Comparison of ENCODE assay signal across 10 cellular contexts in the genomic region with DNA sequence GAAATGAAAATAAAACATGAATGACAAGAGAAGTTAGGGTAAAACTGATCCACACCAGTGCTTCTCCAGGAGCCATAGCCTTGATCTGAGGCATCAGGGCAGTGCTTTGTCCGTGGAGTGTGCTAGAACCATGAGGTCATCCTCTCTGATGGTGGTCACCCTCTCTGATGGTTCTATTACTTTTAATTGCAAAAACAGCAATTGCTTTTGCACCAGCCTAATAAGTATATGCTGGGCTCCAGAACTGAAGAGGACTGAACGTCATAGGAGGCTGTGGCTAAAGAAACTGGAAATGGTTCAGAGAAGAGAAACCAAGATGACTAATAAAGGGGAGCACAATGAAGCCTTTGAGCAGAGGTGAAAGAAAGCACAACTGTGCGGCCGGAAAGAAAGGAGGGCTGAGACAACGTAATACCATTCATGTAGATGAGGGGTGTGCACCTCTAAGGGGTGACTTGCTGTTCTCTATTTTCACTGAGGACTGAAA. TPM values are rescaled to one million over a fixed set of nuclear protein-coding genes. Genes with fewer than 3 reads are reported as not detected.
DNase-seq lines count a peak whose midpoint lies in the region; ATAC-seq, FAIRE-seq and TF ChIP-seq lines count a peak whose summit lies in the region.
"Had no signal": no experiment of that assay in that cellular context is flagged by ENCODE, and none has a peak within 500 bp of the region (broad histone marks: within the 10 kb centered on the region; RNA-seq: fewer than 3 reads in every experiment).

No MANE protein-coding gene starts in this region.

- H3K36me3 Mint-ChIP-seq in activated CD4-positive, alpha-beta memory T cell treated with anti-CD3 and anti-CD28 coated beads for 36 hours: no peaks in the 10 kb centered on the region
- no peaks in the 10 kb centered on the region for H3K36me3 Mint-ChIP-seq in mesothelial cell of epicardium

- H3K4me3 Mint-ChIP-seq in activated CD4-positive, alpha-beta memory T cell treated with anti-CD3 and anti-CD28 coated beads for 36 hours: no peak overlapping the region
- H3K4me3 Mint-ChIP-seq in mesothelial cell of epicardium: no peak overlapping the region

- peak overlapping the region; percentile 51 for H3K27ac Mint-ChIP-seq in activated CD4-positive, alpha-beta memory T cell treated with anti-CD3 and anti-CD28 coated beads for 36 hours
- H3K27ac Mint-ChIP-seq in mesothelial cell of epicardium: no peak overlapping the region

- FAIRE-seq in frontal cortex (lab: Jason Lieb, UNC): no peak

- H3K4me1 Mint-ChIP-seq in activated CD4-positive, alpha-beta memory T cell treated with anti-CD3 and anti-CD28 coated beads for 36 hours (ENCODE audit: low read depth): peaks cover 19% of the 10 kb centered on the region
- H3K4me1 Mint-ChIP-seq in mesothelial cell of epicardium: peaks cover 18% of the 10 kb centered on the region

- intact Hi-C loops in activated CD4-positive, alpha-beta memory T cell treated with anti-CD3 and anti-CD28 coated beads for 36 hours (cut with micrococcal nuclease): loop anchor here (1.0 to 5.0 kb wide), 5 partner anchors 8 to 420 kb away; no protein-coding TSS in a partner anchor

- no peaks in the 10 kb centered on the region for H3K9me3 Mint-ChIP-seq in activated CD4-positive, alpha-beta memory T cell treated with anti-CD3 and anti-CD28 coated beads for 36 hours
- H3K9me3 Mint-ChIP-seq in mesothelial cell of epicardium: no peaks in the 10 kb centered on the region

- peak; percentile 57 for DNase-seq in AG20443 (ENCODE audit: low spot score)
- peak; percentile 84 for DNase-seq in activated CD4-positive, alpha-beta memory T cell treated with anti-CD3 and anti-CD28 coated beads for 36 hours
- peak; percentile 10 to 35 for DNase-seq in frontal cortex (ENCODE audit: low spot score in 2 of 2)
- DNase-seq in stimulated activated CD8-positive, alpha-beta memory T cell treated with anti-CD3 and anti-CD28 coated beads, Interleukin-2, amount 100 ng/mL, for 48 hours (ENCODE audit: low read depth in 2 of 2): peak; percentile 6 to 23
- DNase-seq in mesothelial cell of epicardium (ENCODE audit: low spot score in 2 of 2, unreplicated experiment in 2 of 2): no peak
- no peak for DNase-seq in coronary artery (ENCODE audit: low spot score)

- CTCF ChIA-PET in activated CD4-positive, alpha-beta memory T cell treated with anti-CD3 and anti-CD28 coated beads for 36 hours (lab: Charles Lee): interaction anchor here (1.9 kb wide), 1 partner anchor 196 kb away, joined by 5 read pairs; no protein-coding TSS in a partner anchor

- POLR2A ChIA-PET in activated CD4-positive, alpha-beta memory T cell treated with anti-CD3 and anti-CD28 coated beads for 36 hours (lab: Charles Lee): no interaction called here

- H3K4me3 ChIP-seq in coronary artery: no peak overlapping the region
- H3K4me3 ChIP-seq: cardiac muscle cell, thoracic aorta had no signal

- H3K27ac ChIP-seq in coronary artery: no peak overlapping the region
- H3K27ac ChIP-seq: cardiac muscle cell, thoracic aorta had no signal

- peaks cover 2% of the 10 kb centered on the region for H3K27me3 Mint-ChIP-seq in activated CD4-positive, alpha-beta memory T cell treated with anti-CD3 and anti-CD28 coated beads for 36 hours
- H3K27me3 Mint-ChIP-seq in mesothelial cell of epicardium (ENCODE audit: low read depth): peaks cover 6% of the 10 kb centered on the region

- TF ChIP-seq CTCF in mesothelial cell of epicardium (IDR thresholded peaks at IDR 0.05; ENCODE audit: unreplicated experiment) (no peak), coronary artery (IDR thresholded peaks at IDR 0.05) (no peak)

- peak; percentile 99 for ATAC-seq in GM19397 (IDR thresholded peaks at IDR 0.05; ENCODE audit: unreplicated experiment)
- peak; percentile 99 for ATAC-seq in HG03439 (IDR thresholded peaks at IDR 0.05; ENCODE audit: unreplicated experiment)

RNA-seq across cellular contexts. Expression of a gene that starts 17.0 kb away (rescaled TPM):
- 10 to 100 TPM; 18.1 to 20.8 TPM for total RNA-seq in activated CD4-positive, alpha-beta memory T cell treated with anti-CD3 and anti-CD28 coated beads for 36 hours
- total RNA-seq in frontal cortex: under 0.01 TPM
- 0.75 to 1.2 TPM (median 0.98 TPM) in 3 replicates for total RNA-seq in mesothelial cell of epicardium

Comparison
In these comparisons a context has a peak if more than half of its experiments do, and no peak if none do; other contexts are left out.
1. DNase-seq: peak in AG20443 (single experiment), activated CD4-positive, alpha-beta memory T cell treated with anti-CD3 and anti-CD28 coated beads for 36 hours (single experiment), frontal cortex (2 of 2) and stimulated activated CD8-positive, alpha-beta memory T cell treated with anti-CD3 and anti-CD28 coated beads, Interleukin-2, amount 100 ng/mL, for 48 hours (2 of 2); none in mesothelial cell of epicardium (0 of 2) and coronary artery (single experiment).